In the genomic region with DNA sequence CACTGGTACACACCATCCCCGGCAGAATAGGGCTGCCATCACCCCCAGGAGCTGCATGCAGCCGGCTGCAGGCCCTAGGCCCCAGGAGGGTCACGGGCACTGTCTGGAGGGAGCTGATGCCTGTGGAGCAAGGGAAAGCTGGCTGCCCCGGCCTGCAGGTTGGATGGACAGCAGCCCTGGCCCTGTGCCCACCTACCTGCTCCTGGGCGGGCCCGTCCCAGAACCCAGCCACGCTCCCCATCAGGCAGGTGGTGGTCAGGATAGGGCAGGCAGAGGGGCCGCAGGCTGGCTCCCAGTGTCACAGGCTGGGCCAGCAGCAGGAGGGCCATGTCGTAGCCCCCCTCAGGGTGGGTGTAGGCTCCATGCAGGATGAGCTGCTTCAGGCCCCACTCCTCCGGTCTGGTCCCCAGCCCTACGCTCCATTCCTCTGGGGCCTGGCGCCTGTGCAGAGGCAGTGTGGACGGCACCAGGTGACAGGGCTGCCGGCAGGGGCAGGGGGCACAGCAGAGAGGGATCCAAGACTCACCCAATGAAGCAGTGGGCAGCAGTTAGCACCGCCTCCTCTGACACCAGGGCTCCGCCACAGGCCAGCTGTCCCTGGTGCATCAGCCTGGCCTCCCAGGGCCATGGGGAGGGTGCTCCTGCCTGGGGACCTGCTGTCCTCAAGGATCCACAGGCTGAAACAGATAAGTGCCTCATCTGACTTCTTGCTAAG, we compare ENCODE assay signal across 16 cellular contexts. TPM values are rescaled to one million over a fixed set of nuclear protein-coding genes. Genes with fewer than 3 reads are reported as not detected.
A peak's percentile ranks its signal among the peaks of the same experiment; 100 is the strongest.
DNase-seq lines count a peak whose midpoint lies in the region; ATAC-seq, FAIRE-seq and TF ChIP-seq lines count a peak whose summit lies in the region.
"Had no signal": no experiment of that assay in that cellular context is flagged by ENCODE, and none has a peak within 500 bp of the region (broad histone marks: within the 10 kb centered on the region; RNA-seq: fewer than 3 reads in every experiment).

No MANE protein-coding gene starts in this region.

- 86 to 96% (median 93%) methylated on average over 3 to 16 of the region's 16 CpGs for WGBS in spleen, 5 donors

- POLR2A ChIA-PET in endothelial cell of umbilical vein (lab: Charles Lee): interaction anchor here (0.5 to 1.9 kb wide), 3 partner anchors 11 to 68 kb away, joined by 3 to 6 read pairs (median 5); a partner anchor contains a TSS

- no peaks in the 10 kb centered on the region for H3K9me1 ChIP-seq in endothelial cell of umbilical vein (replicated peaks; ENCODE audit: control insufficient read depth, extremely low read depth, insufficient read depth, low read length)

- intact Hi-C loops in endothelial cell of umbilical vein (cut with micrococcal nuclease) (no loop called here), spleen (cut with DNase I; ENCODE audit: low total_unique reads) (no loop called here)

- no peaks in the 10 kb centered on the region for H3K27me3 ChIP-seq in endothelial cell of umbilical vein (ENCODE audit: control insufficient read depth in 2 of 2, insufficient read depth in 2 of 2, low read length in 2 of 2)
- no peaks in the 10 kb centered on the region for H3K27me3 ChIP-seq in spleen (replicated peaks in 1 of 7)
- H3K27me3 ChIP-seq: dorsolateral prefrontal cortex had no signal

- CTCF ChIA-PET in endothelial cell of umbilical vein (lab: Charles Lee): interaction anchor here (1.5 to 1.8 kb wide), 2 partner anchors 16 to 100 kb away, joined by 3 to 5 read pairs; a partner anchor contains a TSS

- dilution Hi-C loops in endothelial cell of umbilical vein (cut with MboI; ENCODE audit: extremely low pct_ligation_motif_present, low sequenced_read_pairs): no loop called here

- DNase-seq in SKM-1 treated with dmso at 0.1 percent for 144 hours (lab: John Stamatoyannopoulos, UW; ENCODE audit: unreplicated experiment) (peak; percentile 64), SKM-1 (lab: John Stamatoyannopoulos, UW; ENCODE audit: unreplicated experiment) (no peak), endothelial cell of umbilical vein (ENCODE audit: low read depth, low spot score) (no peak), spleen (peak; percentile 69), OCI-M1 (lab: John Stamatoyannopoulos, UW) (no peak)
- DNase-seq: activated CD4-positive, alpha-beta T cell treated with anti-CD3 and anti-CD28 coated beads, Interleukin-2, amount 50 U/mL, for 48 hours; activated T-cell treated with anti-CD3 and anti-CD28 coated beads, Interleukin-2, amount 50 U/mL, for 1 hour; DMS79 treated with DMSO at 0.1 percent for 48 hours; dorsolateral prefrontal cortex; head of caudate nucleus; mammary epithelial cell; naive thymus-derived CD8-positive, alpha-beta T cell; NCI-H2029; NCI-H510A had no signal

- no peaks in the 10 kb centered on the region for H4K20me1 ChIP-seq in endothelial cell of umbilical vein (replicated peaks; ENCODE audit: control insufficient read depth, extremely low read depth, insufficient read depth, low read length)

- H3K79me2 ChIP-seq in endothelial cell of umbilical vein (ENCODE audit: control insufficient read depth, insufficient read depth, low read length): no peaks in the 10 kb centered on the region

- no peak for FAIRE-seq in endothelial cell of umbilical vein (lab: Jason Lieb, UNC)
- FAIRE-seq: GM18507 had no signal

- no TSS peak for BruUV-seq in endothelial cell of umbilical vein (replicated peaks; lab: Mats Ljungman, UMichigan)

- H3K4me1 ChIP-seq in endothelial cell of umbilical vein (ENCODE audit: control insufficient read depth, extremely low read depth, insufficient read depth, low read length): no peaks in the 10 kb centered on the region
- peaks cover 0 to 39% (median 16%) of the 10 kb centered on the region in 6 donors for H3K4me1 ChIP-seq in spleen

- no peak for TF ChIP-seq CTCF in endothelial cell of umbilical vein (IDR thresholded peaks at IDR 0.05; ENCODE audit: extremely low read depth in 1 of 2, insufficient read depth in 1 of 2, low read depth in 1 of 2, low read length in 2 of 2)
- no peak for TF ChIP-seq CTCF in spleen (IDR thresholded peaks at IDR 0.05 in 8 of 11, conservative IDR thresholded peaks at IDR 0.05 in 3 of 11)

- H3K9ac ChIP-seq in endothelial cell of umbilical vein (replicated peaks; ENCODE audit: extremely low read depth, insufficient read depth, low read length): no peak overlapping the region

- no peaks in the 10 kb centered on the region for H3K9me3 ChIP-seq in endothelial cell of umbilical vein (replicated peaks; ENCODE audit: control insufficient read depth, insufficient read depth, low read length)
- H3K9me3 ChIP-seq in spleen: no peaks in the 10 kb centered on the region

- TF ChIP-seq POLR2A in endothelial cell of umbilical vein (IDR thresholded peaks at IDR 0.05; ENCODE audit: low read depth, low read length) (no peak), spleen (IDR thresholded peaks at IDR 0.05) (no peak)

- no peak overlapping the region for H3K4me3 ChIP-seq in endothelial cell of umbilical vein (replicated peaks in 1 of 3; ENCODE audit: insufficient read depth in 1 of 3, low read depth in 1 of 3, low read length in 3 of 3)
- no peak overlapping the region for H3K4me3 ChIP-seq in spleen
- H3K4me3 ChIP-seq: dorsolateral prefrontal cortex had no signal

- H2AFZ ChIP-seq in endothelial cell of umbilical vein (ENCODE audit: low read depth, low read length): no peak overlapping the region

- H3K27ac ChIP-seq in endothelial cell of umbilical vein (ENCODE audit: insufficient read depth, low read depth, low read length) (no peak overlapping the region), spleen (no peak overlapping the region)

- no peak for ATAC-seq in GM21381 (IDR thresholded peaks at IDR 0.05; ENCODE audit: unreplicated experiment)
- ATAC-seq: naive thymus-derived CD8-positive, alpha-beta T cell had no signal

- H3K36me3 ChIP-seq in endothelial cell of umbilical vein (ENCODE audit: control insufficient read depth in 2 of 2, extremely low read depth in 1 of 2, insufficient read depth in 2 of 2, low read length in 2 of 2) (peaks cover 0 to 17% of the 10 kb centered on the region in 2 experiments), spleen (peaks cover 0 to 99% (median 52%) of the 10 kb centered on the region in 6 donors)

- no peak overlapping the region for H3K4me2 ChIP-seq in endothelial cell of umbilical vein (ENCODE audit: insufficient read depth, low read length)

RNA-seq across cellular contexts. Expression of a gene that starts 4.0 kb away (rescaled TPM):
- 2.8 and 4.5 TPM in 2 replicates for total RNA-seq in endothelial cell of umbilical vein
- 3.5 and 4.6 TPM in 2 replicates for polyA plus RNA-seq in endothelial cell of umbilical vein
- 0.49 and 0.90 TPM in 2 replicates for polyA plus RNA-seq in endothelial cell of umbilical vein (2011; cell fraction: cytosol; rRNA removed)
- 23.7 and 25.2 TPM in 2 replicates for polyA plus RNA-seq in endothelial cell of umbilical vein (2011; cell fraction: nucleus; rRNA removed)
- 1.4 and 1.8 TPM in 2 replicates for polyA plus RNA-seq in endothelial cell of umbilical vein (2012)
- 1.1 and 1.7 TPM in 2 replicates for polyA minus RNA-seq in endothelial cell of umbilical vein
- polyA minus RNA-seq in endothelial cell of umbilical vein (2011; cell fraction: cytosol; rRNA and poly(A)+ RNA removed): 0.20 TPM
- 2.5 and 4.8 TPM in 2 replicates for polyA minus RNA-seq in endothelial cell of umbilical vein (2011; cell fraction: nucleus; rRNA and poly(A)+ RNA removed)
- 1 to 10 TPM; 2.3 to 6.0 (median 2.8) TPM for total RNA-seq in spleen
- polyA plus RNA-seq in spleen: 1 to 10 TPM; 1.6 to 2.6 (median 1.9) TPM

RNA-seq across cellular contexts. Expression of a gene that starts 9.9 kb away (rescaled TPM):
- 91.8 and 93.5 TPM in 2 replicates for total RNA-seq in endothelial cell of umbilical vein
- 586 and 728 TPM in 2 replicates for polyA plus RNA-seq in endothelial cell of umbilical vein
- 280 and 326 TPM in 2 replicates for polyA plus RNA-seq in endothelial cell of umbilical vein (2011; cell fraction: cytosol; rRNA removed)
- 108 and 116 TPM in 2 replicates for polyA plus RNA-seq in endothelial cell of umbilical vein (2011; cell fraction: nucleus; rRNA removed)
- polyA plus RNA-seq in endothelial cell of umbilical vein (2012): 127 and 148 TPM in 2 replicates
- 286 and 321 TPM in 2 replicates for polyA minus RNA-seq in endothelial cell of umbilical vein
- 75.9 TPM for polyA minus RNA-seq in endothelial cell of umbilical vein (2011; cell fraction: cytosol; rRNA and poly(A)+ RNA removed)
- polyA minus RNA-seq in endothelial cell of umbilical vein (2011; cell fraction: nucleus; rRNA and poly(A)+ RNA removed): 22.7 and 23.5 TPM in 2 replicates
- total RNA-seq in spleen: 10 to 100 TPM; 33.4 to 74.2 (median 48.2) TPM
- polyA plus RNA-seq in spleen: 10 to 100 TPM; 23.5 to 56.6 (median 55.1) TPM

RNA-seq across cellular contexts. Expression of a gene that starts 10.5 kb away (rescaled TPM):
- 13.1 and 15.9 TPM in 2 replicates for total RNA-seq in endothelial cell of umbilical vein
- polyA plus RNA-seq in endothelial cell of umbilical vein: 4.1 and 5.9 TPM in 2 replicates
- 2.7 and 3.3 TPM in 2 replicates for polyA plus RNA-seq in endothelial cell of umbilical vein (2011; cell fraction: cytosol; rRNA removed)
- 7.1 and 8.5 TPM in 2 replicates for polyA plus RNA-seq in endothelial cell of umbilical vein (2011; cell fraction: nucleus; rRNA removed)
- 8.0 and 8.4 TPM in 2 replicates for polyA plus RNA-seq in endothelial cell of umbilical vein (2012)
- polyA minus RNA-seq in endothelial cell of umbilical vein: 9.7 and 23.9 TPM in 2 replicates
- 7.4 TPM for polyA minus RNA-seq in endothelial cell of umbilical vein (2011; cell fraction: cytosol; rRNA and poly(A)+ RNA removed)
- polyA minus RNA-seq in endothelial cell of umbilical vein (2011; cell fraction: nucleus; rRNA and poly(A)+ RNA removed): 13.3 and 20.9 TPM in 2 replicates
- total RNA-seq in spleen: 10 to 100 TPM; 20.2 to 28.4 (median 25.6) TPM
- polyA plus RNA-seq in spleen: 10 to 100 TPM in 1 of 3 donors, 1 to 10 TPM in 2; 3.2 to 11.8 (median 3.3) TPM

RNA-seq across cellular contexts. Expression of a gene that starts 10.7 kb away (rescaled TPM):
- total RNA-seq in endothelial cell of umbilical vein (11.6 and 13.3 TPM in 2 replicates), spleen (10 to 100 TPM in 3 of 7 donors, 1 to 10 TPM in 4; 8.9 to 12.5 (median 9.2) TPM)
- polyA plus RNA-seq in endothelial cell of umbilical vein (11.8 and 14.4 TPM in 2 replicates), spleen (1 to 10 TPM; 6.2 to 9.8 (median 6.4) TPM)
- polyA plus RNA-seq in endothelial cell of umbilical vein (2011; cell fraction: cytosol; rRNA removed): 5.1 and 7.3 TPM in 2 replicates
- polyA plus RNA-seq in endothelial cell of umbilical vein (2011; cell fraction: nucleus; rRNA removed): 5.0 and 5.7 TPM in 2 replicates
- polyA plus RNA-seq in endothelial cell of umbilical vein (2012): 6.3 TPM in 2 replicates
- polyA minus RNA-seq in endothelial cell of umbilical vein: 6.9 and 8.0 TPM in 2 replicates
- 14.7 TPM for polyA minus RNA-seq in endothelial cell of umbilical vein (2011; cell fraction: cytosol; rRNA and poly(A)+ RNA removed)
- polyA minus RNA-seq in endothelial cell of umbilical vein (2011; cell fraction: nucleus; rRNA and poly(A)+ RNA removed): 4.0 and 7.6 TPM in 2 replicates

RNA-seq across cellular contexts. Expression of a gene that starts 23.4 kb away (rescaled TPM):
- 56.5 and 57.8 TPM in 2 replicates for total RNA-seq in endothelial cell of umbilical vein
- 78.3 and 96.7 TPM in 2 replicates for polyA plus RNA-seq in endothelial cell of umbilical vein
- 54.0 and 59.0 TPM in 2 replicates for polyA plus RNA-seq in endothelial cell of umbilical vein (2011; cell fraction: cytosol; rRNA removed)
- polyA plus RNA-seq in endothelial cell of umbilical vein (2011; cell fraction: nucleus; rRNA removed): 47.8 and 53.5 TPM in 2 replicates
- polyA plus RNA-seq in endothelial cell of umbilical vein (2012): 55.8 and 72.9 TPM in 2 replicates
- 27.8 and 28.1 TPM in 2 replicates for polyA minus RNA-seq in endothelial cell of umbilical vein
- polyA minus RNA-seq in endothelial cell of umbilical vein (2011; cell fraction: cytosol; rRNA and poly(A)+ RNA removed): 20.4 TPM
- polyA minus RNA-seq in endothelial cell of umbilical vein (2011; cell fraction: nucleus; rRNA and poly(A)+ RNA removed): 14.4 and 19.6 TPM in 2 replicates
- 10 to 100 TPM; 36.9 to 55.7 (median 40.2) TPM for total RNA-seq in spleen
- 10 to 100 TPM; 15.0 to 27.5 (median 17.4) TPM for polyA plus RNA-seq in spleen

Comparison
In these comparisons a context has a peak if more than half of its experiments do, and no peak if none do; other contexts are left out.
1. DNase-seq: peak in SKM-1 treated with dmso at 0.1 percent for 144 hours (single experiment) and spleen (single experiment); none in SKM-1 (single experiment), endothelial cell of umbilical vein (single experiment) and OCI-M1 (single experiment).